Comparison of ENCODE assay signal across 7 cellular contexts in the genomic region with DNA sequence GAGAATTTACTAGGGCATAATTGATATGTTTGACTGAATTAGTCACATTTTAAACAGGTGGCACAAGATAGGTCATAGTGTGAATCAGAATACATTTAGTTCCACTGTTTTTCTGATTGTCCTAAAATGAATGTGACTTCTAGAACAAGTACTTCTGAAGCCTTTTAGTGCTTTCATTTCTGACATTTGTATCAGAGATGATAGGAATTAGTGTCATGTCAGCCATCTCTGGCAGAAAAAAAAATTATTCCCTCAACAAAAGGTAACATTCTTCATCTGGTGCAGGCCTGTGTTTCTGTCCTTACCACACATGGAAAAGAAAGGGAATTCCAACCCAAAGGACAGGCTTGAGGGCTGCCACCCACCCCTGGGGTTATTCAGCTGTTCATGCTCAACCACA. TPM values are rescaled to one million over a fixed set of nuclear protein-coding genes. Genes with fewer than 3 reads are reported as not detected.
"Had no signal": no experiment of that assay in that cellular context is flagged by ENCODE, and none has a peak within 500 bp of the region (broad histone marks: within the 10 kb centered on the region; RNA-seq: fewer than 3 reads in every experiment).

No MANE protein-coding gene starts in this region.

- H3K27ac ChIP-seq: HL-60 had no signal

- DNase-seq: IMR-90, KBM-7 had no signal

- H3K4me3 ChIP-seq: K562 had no signal

RNA-seq across cellular contexts. Expression of gene GRM8, which starts 21.3 kb away (rescaled TPM):
- total RNA-seq: HepG2, HT-29, IMR-90 had no signal
- polyA plus RNA-seq: HepG2, IgD-negative memory B cell, IMR-90 had no signal
